8 cellular contexts compared by ENCODE assay signal in genomic region chr3:197750396-197750831, GRCh38. TPM values are rescaled to one million over a fixed set of nuclear protein-coding genes. Genes with fewer than 3 reads are reported as not detected.
DNase-seq lines count a peak whose midpoint lies in the region; ATAC-seq and TF ChIP-seq lines count a peak whose summit lies in the region.

No MANE protein-coding gene starts in this region.

- peak overlapping the region; percentile 86 for H3K4me3 ChIP-seq in astrocyte of the spinal cord (ENCODE audit: low read depth, low read length)

- in situ Hi-C loops in astrocyte of the spinal cord (cut with HindIII; ENCODE audit: low sequenced_read_pairs): no loop called here

- no peak for TF ChIP-seq CTCF in astrocyte of the spinal cord (IDR thresholded peaks at IDR 0.05; ENCODE audit: low read depth, low read length)

- ATAC-seq in GM21717 (IDR thresholded peaks at IDR 0.05; ENCODE audit: unreplicated experiment): peak; percentile 45

- DNase-seq in Daoy (ENCODE audit: low read depth) (peak; percentile 78), Kasumi-1 (lab: John Stamatoyannopoulos, UW) (peak; percentile 51 to 58), T-helper 22 cell (ENCODE audit: low read depth) (peak; percentile 30), astrocyte of the spinal cord (ENCODE audit: low read depth, low spot score) (peak; percentile 72), hypothalamus (lab: John Stamatoyannopoulos, UW) (peak in 39 of 51 donors; percentile 11 to 70 (median 45)), renal cortical epithelial cell (ENCODE audit: low read depth) (peak; percentile 41), NCI-H1048 (lab: John Stamatoyannopoulos, UW) (no peak)

RNA-seq across cellular contexts. Expression of gene FYTTD1, which starts 0.7 kb away (rescaled TPM):
- total RNA-seq in Daoy (2014; rRNA removed; shearing (Covaris generic)): 55.8 and 63.3 TPM in 2 replicates
- 69.8 and 90.5 TPM in 2 replicates for total RNA-seq in renal cortical epithelial cell

RNA-seq across cellular contexts. Expression of gene RUBCN, which starts 13.7 kb away (rescaled TPM):
- 17.4 and 22.6 TPM in 2 replicates for total RNA-seq in Daoy (2014; rRNA removed; shearing (Covaris generic))
- 11.5 and 13.9 TPM in 2 replicates for total RNA-seq in renal cortical epithelial cell

RNA-seq across cellular contexts. Expression of gene LRCH3, which starts 40.6 kb away (rescaled TPM):
- 17.1 and 23.5 TPM in 2 replicates for total RNA-seq in Daoy (2014; rRNA removed; shearing (Covaris generic))
- total RNA-seq in renal cortical epithelial cell: 21.7 and 72.8 TPM in 2 replicates
